Comparison of ENCODE assay signal across 17 cellular contexts in the genomic region with DNA sequence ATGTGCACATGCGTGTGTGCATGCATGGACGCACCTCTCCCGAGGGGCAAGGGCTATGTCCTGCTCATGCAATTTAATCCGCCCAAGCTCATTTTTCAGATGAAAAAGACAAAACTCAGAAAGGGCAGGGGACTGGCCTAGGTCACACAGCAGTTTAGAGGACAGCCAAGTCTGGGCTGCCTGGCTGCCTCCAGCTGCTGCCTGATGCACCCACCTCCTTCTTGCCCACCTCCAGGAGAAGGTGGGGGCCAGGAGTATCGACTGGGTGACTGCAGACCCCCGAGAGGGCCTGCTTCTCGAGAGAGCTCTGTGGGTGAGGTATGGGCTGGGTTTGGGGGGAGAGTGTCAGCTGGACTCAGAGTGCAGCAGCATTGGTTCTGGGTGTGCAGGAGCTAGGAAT.
DNase-seq lines count a peak whose midpoint lies in the region; ATAC-seq and TF ChIP-seq lines count a peak whose summit lies in the region.
"Had no signal": no experiment of that assay in that cellular context is flagged by ENCODE, and none has a peak within 500 bp of the region (broad histone marks: within the 10 kb centered on the region; RNA-seq: fewer than 3 reads in every experiment).

No MANE protein-coding gene starts in this region.

- TF ChIP-seq CTCF in WTC11 (IDR thresholded peaks at IDR 0.05) (no peak), hepatocyte (IDR thresholded peaks at IDR 0.05; ENCODE audit: poor library complexity) (no peak)

- peak overlapping the region; percentile 69; the same call in 1 of the 2 replicates for H3K27ac ChIP-seq in ACC112 (ENCODE audit: low read depth, low read length)
- peak overlapping the region; percentile 84 for H3K27ac ChIP-seq in hepatocyte
- peak overlapping the region; percentile 70 for H3K27ac ChIP-seq in rectal smooth muscle tissue (ENCODE audit: low read depth, low read length)
- H3K27ac ChIP-seq: epithelial cell of prostate had no signal

- peaks cover 56% of the 10 kb centered on the region for H3K4me1 Mint-ChIP-seq in WTC11
- H3K4me1 Mint-ChIP-seq: activated CD4-positive, alpha-beta T cell treated with anti-CD3 and anti-CD28 coated beads, Interleukin-2, amount 10 ng/mL, durations not matched to agents 7 days and 5 days; activated naive CD8-positive, alpha-beta T cell treated with anti-CD3 and anti-CD28 coated beads, Interleukin-2, amount 50 U/mL, for 24 hours had no signal

- no peaks in the 10 kb centered on the region for H3K9me3 ChIP-seq in hepatocyte (ENCODE audit: low read depth)

- CTCF ChIA-PET in WTC11 (lab: Charles Lee), result interaction anchor here (5.6 kb wide), 1 partner anchor 13 kb away, joined by 31 read pairs; no protein-coding TSS in a partner anchor

- no peak for ATAC-seq in WTC11
- ATAC-seq in HG03520 (IDR thresholded peaks at IDR 0.05; ENCODE audit: unreplicated experiment), result no peak
- no peak for ATAC-seq in esophagus mucosa
- no peak for ATAC-seq in GM21515 (IDR thresholded peaks at IDR 0.05; ENCODE audit: unreplicated experiment)
- ATAC-seq: activated naive CD8-positive, alpha-beta T cell treated with anti-CD3 and anti-CD28 coated beads, Interleukin-2, amount 50 U/mL, for 24 hours had no signal

- H3K79me2 ChIP-seq in ACC112 (ENCODE audit: control insufficient read depth, insufficient read depth, low read length, unreplicated experiment), result no peaks in the 10 kb centered on the region
- H3K79me2 ChIP-seq in hepatocyte, result peaks cover 54% of the 10 kb centered on the region

- H3K4me2 ChIP-seq in hepatocyte, result no peak overlapping the region

- H3K9ac ChIP-seq in rectal smooth muscle tissue (ENCODE audit: low read length), result no peak overlapping the region
- H3K9ac ChIP-seq: GM23248 had no signal

- H2AFZ ChIP-seq in ACC112 (ENCODE audit: low read length, unreplicated experiment) (no peak overlapping the region), hepatocyte (no peak overlapping the region)
- H2AFZ ChIP-seq: GM23248 had no signal

- H3K36me3 ChIP-seq in ACC112 (ENCODE audit: insufficient read depth, low read length), result no peaks in the 10 kb centered on the region
- H3K36me3 ChIP-seq in hepatocyte (replicated peaks; ENCODE audit: insufficient read depth, low read depth), result no peaks in the 10 kb centered on the region
- H3K36me3 ChIP-seq in rectal smooth muscle tissue (ENCODE audit: control insufficient read depth, insufficient read depth, low read length), result peaks cover 1% of the 10 kb centered on the region

- no peaks in the 10 kb centered on the region for H3K27me3 Mint-ChIP-seq in WTC11 (ENCODE audit: low read depth)
- H3K27me3 Mint-ChIP-seq: activated naive CD8-positive, alpha-beta T cell treated with anti-CD3 and anti-CD28 coated beads, Interleukin-2, amount 50 U/mL, for 24 hours had no signal

- 0 out of 2 replicates have a peak overlapping the region, but pooled peaks have one; percentile 19 for H3K27ac Mint-ChIP-seq in WTC11
- H3K27ac Mint-ChIP-seq: activated CD4-positive, alpha-beta T cell treated with anti-CD3 and anti-CD28 coated beads, Interleukin-2, amount 10 ng/mL, durations not matched to agents 7 days and 5 days; activated naive CD8-positive, alpha-beta T cell treated with anti-CD3 and anti-CD28 coated beads, Interleukin-2, amount 50 U/mL, for 24 hours had no signal

- H3K4me3 ChIP-seq in ACC112 (ENCODE audit: low read depth, low read length) (no peak overlapping the region), hepatocyte (no peak overlapping the region), rectal smooth muscle tissue (ENCODE audit: low read length) (no peak overlapping the region)
- H3K4me3 ChIP-seq: GM23248 had no signal

- 85% methylated on average over 7 of the region's 7 CpGs for WGBS in hepatocyte (ENCODE audit: low lambda C conversion rate, missing lambda C conversion rate)

- H3K27me3 ChIP-seq in ACC112 (ENCODE audit: insufficient read depth, low read length) (no peaks in the 10 kb centered on the region), hepatocyte (no peaks in the 10 kb centered on the region), rectal smooth muscle tissue (ENCODE audit: control insufficient read depth, insufficient read depth, low read length) (no peaks in the 10 kb centered on the region)

- H3K9me3 Mint-ChIP-seq in WTC11, result no peaks in the 10 kb centered on the region
- H3K9me3 Mint-ChIP-seq: activated CD4-positive, alpha-beta T cell treated with anti-CD3 and anti-CD28 coated beads, Interleukin-2, amount 10 ng/mL, durations not matched to agents 7 days and 5 days; activated naive CD8-positive, alpha-beta T cell treated with anti-CD3 and anti-CD28 coated beads, Interleukin-2, amount 50 U/mL, for 24 hours had no signal

- no peak for DNase-seq in WTC11 (ENCODE audit: low spot score)
- no peak for DNase-seq in hepatocyte (ENCODE audit: low spot score)
- no peak for DNase-seq in activated CD8-positive, alpha-beta memory T cell treated with anti-CD3 and anti-CD28 coated beads for 24 hours
- DNase-seq: activated CD4-positive, alpha-beta T cell treated with anti-CD3 and anti-CD28 coated beads, Interleukin-2, amount 10 ng/mL, durations not matched to agents 7 days and 5 days; activated naive CD8-positive, alpha-beta T cell treated with anti-CD3 and anti-CD28 coated beads, Interleukin-2, amount 50 U/mL, for 24 hours; activated T-cell treated with anti-CD3 and anti-CD28 coated beads, Interleukin-2, amount 50 U/mL, for 1 hour; NCI-H187; NCI-H524; OCI-M1; stimulated activated CD4-positive, alpha-beta T cell treated with anti-CD3 and anti-CD28 coated beads, Interleukin-1b, Interleukin-23, amount 100 ng/mL, for 48 hours had no signal

- H3K4me3 Mint-ChIP-seq in WTC11, result no peak overlapping the region
- H3K4me3 Mint-ChIP-seq: activated CD4-positive, alpha-beta T cell treated with anti-CD3 and anti-CD28 coated beads, Interleukin-2, amount 10 ng/mL, durations not matched to agents 7 days and 5 days; activated naive CD8-positive, alpha-beta T cell treated with anti-CD3 and anti-CD28 coated beads, Interleukin-2, amount 50 U/mL, for 24 hours had no signal

- H3K9me2 ChIP-seq in hepatocyte (replicated peaks; ENCODE audit: insufficient read depth), result no peaks in the 10 kb centered on the region

- H3K4me1 ChIP-seq in ACC112 (ENCODE audit: control insufficient read depth, insufficient read depth, low read length, unreplicated experiment) (peaks cover 91% of the 10 kb centered on the region), hepatocyte (ENCODE audit: insufficient read depth) (peaks cover 79% of the 10 kb centered on the region), rectal smooth muscle tissue (ENCODE audit: control insufficient read depth, insufficient read depth, low read length) (peaks cover 71% of the 10 kb centered on the region)

- POLR2A ChIA-PET in WTC11 (lab: Charles Lee), result no interaction called here

- H4K20me1 ChIP-seq in hepatocyte (ENCODE audit: insufficient read depth, poor library complexity, severe bottlenecking), result peaks cover 75% of the 10 kb centered on the region

- no peaks in the 10 kb centered on the region for H3K36me3 Mint-ChIP-seq in WTC11

TF ChIP-seq in WTC11, 78 proteins besides CTCF, POLR2A, EP300 and RAD21:
- TF ChIP-seq SMAD4 (CRISPR knock-in tag; IDR thresholded peaks at IDR 0.05), result no peak
- TF ChIP-seq ZBTB21 (CRISPR knock-in tag; IDR thresholded peaks at IDR 0.05; ENCODE audit: borderline replicate concordance), result no peak
- no peak for TF ChIP-seq MAX (CRISPR knock-in tag; IDR thresholded peaks at IDR 0.05)
- TF ChIP-seq NR1H2 (CRISPR knock-in tag; IDR thresholded peaks at IDR 0.05), result no peak
- TF ChIP-seq ZNF423 (CRISPR knock-in tag; IDR thresholded peaks at IDR 0.05), result no peak
- no peak for TF ChIP-seq ESRRA (CRISPR knock-in tag; IDR thresholded peaks at IDR 0.05; ENCODE audit: borderline replicate concordance)
- no peak for TF ChIP-seq GABPB1 (CRISPR knock-in tag; IDR thresholded peaks at IDR 0.05)
- TF ChIP-seq FOXK1 (CRISPR knock-in tag; IDR thresholded peaks at IDR 0.05), result no peak
- no peak for TF ChIP-seq NFYB (CRISPR knock-in tag; conservative IDR thresholded peaks at IDR 0.05; ENCODE audit: low read depth)
- TF ChIP-seq ZNF219 (CRISPR knock-in tag; IDR thresholded peaks at IDR 0.05; ENCODE audit: borderline replicate concordance), result no peak
- TF ChIP-seq CREM (CRISPR knock-in tag; IDR thresholded peaks at IDR 0.05), result no peak
- TF ChIP-seq, protein P1, sequence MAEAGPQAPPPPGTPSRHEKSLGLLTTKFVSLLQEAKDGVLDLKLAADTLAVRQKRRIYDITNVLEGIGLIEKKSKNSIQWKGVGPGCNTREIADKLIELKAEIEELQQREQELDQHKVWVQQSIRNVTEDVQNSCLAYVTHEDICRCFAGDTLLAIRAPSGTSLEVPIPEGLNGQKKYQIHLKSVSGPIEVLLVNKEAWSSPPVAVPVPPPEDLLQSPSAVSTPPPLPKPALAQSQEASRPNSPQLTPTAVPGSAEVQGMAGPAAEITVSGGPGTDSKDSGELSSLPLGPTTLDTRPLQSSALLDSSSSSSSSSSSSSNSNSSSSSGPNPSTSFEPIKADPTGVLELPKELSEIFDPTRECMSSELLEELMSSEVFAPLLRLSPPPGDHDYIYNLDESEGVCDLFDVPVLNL (CRISPR knock-in tag; IDR thresholded peaks at IDR 0.05; ENCODE audit: borderline replicate concordance, low read depth), result no peak
